Comparison of ENCODE assay signal across 1 cellular context in the genomic region with DNA sequence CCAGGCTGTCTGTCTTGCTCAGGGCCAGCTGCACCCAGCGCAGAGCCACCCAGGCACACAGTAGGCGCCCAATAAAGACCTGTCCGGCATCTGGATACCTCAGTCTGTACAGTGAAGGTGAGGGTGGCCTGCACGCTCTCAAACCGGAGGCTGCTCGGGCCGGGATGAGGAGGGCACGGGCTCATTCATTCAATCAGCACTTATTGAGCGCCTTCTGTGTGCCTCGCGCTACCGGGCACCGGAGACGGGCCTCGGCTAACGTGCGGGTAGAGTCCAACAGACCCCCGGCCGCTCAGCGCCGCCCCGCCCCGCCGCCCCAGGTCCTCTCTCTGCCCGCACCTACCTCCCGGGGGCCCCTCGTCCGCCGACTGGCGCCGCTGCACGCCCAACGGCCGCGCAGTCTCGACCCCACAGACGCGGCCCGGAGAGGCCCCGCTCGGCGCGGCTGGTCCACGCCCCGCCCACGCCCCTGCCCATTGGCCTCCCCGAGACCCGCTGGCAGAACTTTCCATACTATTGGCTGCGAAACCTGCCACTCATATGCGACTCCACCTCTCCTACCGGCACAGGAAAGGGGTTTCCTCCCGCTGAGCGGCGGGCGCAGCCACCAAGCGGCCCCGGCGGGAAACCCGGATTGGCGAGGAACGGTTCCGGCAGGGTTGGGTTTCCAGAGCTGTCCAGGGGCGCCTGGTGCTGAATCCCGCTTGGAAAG.
TF ChIP-seq lines count a peak whose summit lies in the region.

Gene SLC39A3, minus strand, starts transcription at position 416 of the 712 bp plus-strand sequence. CDS start 2,760 bp downstream, outside the sequence.

TF ChIP-seq in HepG2, 621 proteins besides CTCF, POLR2A, EP300 and RAD21 (continued from another document and continues in another):
- TF ChIP-seq, protein P1, sequence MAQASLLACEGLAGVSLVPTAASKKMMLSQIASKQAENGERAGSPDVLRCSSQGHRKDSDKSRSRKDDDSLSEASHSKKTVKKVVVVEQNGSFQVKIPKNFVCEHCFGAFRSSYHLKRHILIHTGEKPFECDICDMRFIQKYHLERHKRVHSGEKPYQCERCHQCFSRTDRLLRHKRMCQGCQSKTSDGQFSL (CRISPR knock-in tag; IDR thresholded peaks at IDR 0.05) = no peak
- TF ChIP-seq ZNF350 (CRISPR knock-in tag; IDR thresholded peaks at IDR 0.05; ENCODE audit: borderline replicate concordance, low read depth) (peak; percentile 88; the same call in 1 of the 2 replicates), SMARCE1 (IDR thresholded peaks at IDR 0.05; ENCODE audit: borderline replicate concordance) (no peak), E2F5 (CRISPR knock-in tag; conservative IDR thresholded peaks at IDR 0.05) (peak; percentile 87), ZFYVE20 (CRISPR knock-in tag; IDR thresholded peaks at IDR 0.05; ENCODE audit: borderline replicate concordance, low read depth) (no peak), PHB2 (IDR thresholded peaks at IDR 0.05; ENCODE audit: partially characterized antibody) (no peak), ZNF543 (CRISPR knock-in tag; IDR thresholded peaks at IDR 0.05) (peak; percentile 93), CCDC6 (CRISPR knock-in tag; IDR thresholded peaks at IDR 0.05) (peak; percentile 81; the same call in 1 of the 2 replicates), ZNF850 (CRISPR knock-in tag; conservative IDR thresholded peaks at IDR 0.05) (peak; percentile 85), BCL6 (CRISPR knock-in tag; IDR thresholded peaks at IDR 0.05) (peak; percentile 73), TBX2 (CRISPR knock-in tag; IDR thresholded peaks at IDR 0.05; ENCODE audit: borderline replicate concordance) (peak; percentile 83), ZNF576 (CRISPR knock-in tag; IDR thresholded peaks at IDR 0.05) (0 out of 2 replicates have a peak, but pooled peaks have one; percentile 26), ZNF563 (CRISPR knock-in tag; IDR thresholded peaks at IDR 0.05) (peak; percentile 99), DPF2 (CRISPR knock-in tag; IDR thresholded peaks at IDR 0.05; ENCODE audit: borderline replicate concordance, low read depth) (no peak), HDAC6 (IDR thresholded peaks at IDR 0.05; ENCODE audit: low read depth, low read length) (no peak), ZFP36 (IDR thresholded peaks at IDR 0.05; ENCODE audit: borderline replicate concordance, low read depth, low read length, partially characterized antibody) (no peak), KMT2A (CRISPR knock-in tag; IDR thresholded peaks at IDR 0.05) (peak; percentile 95), RAD51 (IDR thresholded peaks at IDR 0.05; ENCODE audit: borderline replicate concordance) (no peak), CENPT (CRISPR knock-in tag; IDR thresholded peaks at IDR 0.05; ENCODE audit: low read depth) (peak; percentile 89), KAT8 (CRISPR knock-in tag; IDR thresholded peaks at IDR 0.05) (peak; percentile 99), E2F2 (CRISPR knock-in tag; IDR thresholded peaks at IDR 0.05; ENCODE audit: borderline replicate concordance) (no peak; the same call in 1 of the 2 replicates), NKX3-1 (CRISPR knock-in tag; IDR thresholded peaks at IDR 0.05) (peak; percentile 98), ZSCAN20 (CRISPR knock-in tag; IDR thresholded peaks at IDR 0.05; ENCODE audit: borderline replicate concordance) (peak; percentile 70), AFF4 (CRISPR knock-in tag; IDR thresholded peaks at IDR 0.05) (peak; percentile 86; the same call in 1 of the 2 replicates), NCOA2 (CRISPR knock-in tag; IDR thresholded peaks at IDR 0.05) (peak; percentile 84), NFE2L2 (IDR thresholded peaks at IDR 0.05; ENCODE audit: low read length) (no peak), RXRB (CRISPR knock-in tag; IDR thresholded peaks at IDR 0.05; ENCODE audit: borderline replicate concordance) (peak; percentile 92), ZFY (CRISPR knock-in tag; IDR thresholded peaks at IDR 0.05) (peak; percentile 58), BHLHE40 (IDR thresholded peaks at IDR 0.05; ENCODE audit: low read length) (peak; percentile 7; the same call in 1 of the 2 replicates), ZNF326 (CRISPR knock-in tag; IDR thresholded peaks at IDR 0.05; ENCODE audit: borderline replicate concordance) (no peak), ZNF766 (CRISPR knock-in tag; IDR thresholded peaks at IDR 0.05; ENCODE audit: borderline replicate concordance) (peak; percentile 86; the same call in 1 of the 2 replicates), ARNT2 (CRISPR knock-in tag; IDR thresholded peaks at IDR 0.05; ENCODE audit: low read depth) (peak; percentile 97), SKI (IDR thresholded peaks at IDR 0.05; ENCODE audit: partially characterized antibody) (peak; percentile 93)
- TF ChIP-seq, protein P2, sequence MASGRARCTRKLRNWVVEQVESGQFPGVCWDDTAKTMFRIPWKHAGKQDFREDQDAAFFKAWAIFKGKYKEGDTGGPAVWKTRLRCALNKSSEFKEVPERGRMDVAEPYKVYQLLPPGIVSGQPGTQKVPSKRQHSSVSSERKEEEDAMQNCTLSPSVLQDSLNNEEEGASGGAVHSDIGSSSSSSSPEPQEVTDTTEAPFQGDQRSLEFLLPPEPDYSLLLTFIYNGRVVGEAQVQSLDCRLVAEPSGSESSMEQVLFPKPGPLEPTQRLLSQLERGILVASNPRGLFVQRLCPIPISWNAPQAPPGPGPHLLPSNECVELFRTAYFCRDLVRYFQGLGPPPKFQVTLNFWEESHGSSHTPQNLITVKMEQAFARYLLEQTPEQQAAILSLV (CRISPR knock-in tag; IDR thresholded peaks at IDR 0.05; ENCODE audit: borderline replicate concordance) = peak; percentile 98
- TF ChIP-seq, protein P3, sequence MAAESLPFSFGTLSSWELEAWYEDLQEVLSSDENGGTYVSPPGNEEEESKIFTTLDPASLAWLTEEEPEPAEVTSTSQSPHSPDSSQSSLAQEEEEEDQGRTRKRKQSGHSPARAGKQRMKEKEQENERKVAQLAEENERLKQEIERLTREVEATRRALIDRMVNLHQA (CRISPR knock-in tag; IDR thresholded peaks at IDR 0.05) = peak; percentile 56; the same call in 1 of the 2 replicates
- TF ChIP-seq, protein P4, sequence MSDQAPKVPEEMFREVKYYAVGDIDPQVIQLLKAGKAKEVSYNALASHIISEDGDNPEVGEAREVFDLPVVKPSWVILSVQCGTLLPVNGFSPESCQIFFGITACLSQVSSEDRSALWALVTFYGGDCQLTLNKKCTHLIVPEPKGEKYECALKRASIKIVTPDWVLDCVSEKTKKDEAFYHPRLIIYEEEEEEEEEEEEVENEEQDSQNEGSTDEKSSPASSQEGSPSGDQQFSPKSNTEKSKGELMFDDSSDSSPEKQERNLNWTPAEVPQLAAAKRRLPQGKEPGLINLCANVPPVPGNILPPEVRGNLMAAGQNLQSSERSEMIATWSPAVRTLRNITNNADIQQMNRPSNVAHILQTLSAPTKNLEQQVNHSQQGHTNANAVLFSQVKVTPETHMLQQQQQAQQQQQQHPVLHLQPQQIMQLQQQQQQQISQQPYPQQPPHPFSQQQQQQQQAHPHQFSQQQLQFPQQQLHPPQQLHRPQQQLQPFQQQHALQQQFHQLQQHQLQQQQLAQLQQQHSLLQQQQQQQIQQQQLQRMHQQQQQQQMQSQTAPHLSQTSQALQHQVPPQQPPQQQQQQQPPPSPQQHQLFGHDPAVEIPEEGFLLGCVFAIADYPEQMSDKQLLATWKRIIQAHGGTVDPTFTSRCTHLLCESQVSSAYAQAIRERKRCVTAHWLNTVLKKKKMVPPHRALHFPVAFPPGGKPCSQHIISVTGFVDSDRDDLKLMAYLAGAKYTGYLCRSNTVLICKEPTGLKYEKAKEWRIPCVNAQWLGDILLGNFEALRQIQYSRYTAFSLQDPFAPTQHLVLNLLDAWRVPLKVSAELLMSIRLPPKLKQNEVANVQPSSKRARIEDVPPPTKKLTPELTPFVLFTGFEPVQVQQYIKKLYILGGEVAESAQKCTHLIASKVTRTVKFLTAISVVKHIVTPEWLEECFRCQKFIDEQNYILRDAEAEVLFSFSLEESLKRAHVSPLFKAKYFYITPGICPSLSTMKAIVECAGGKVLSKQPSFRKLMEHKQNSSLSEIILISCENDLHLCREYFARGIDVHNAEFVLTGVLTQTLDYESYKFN (CRISPR knock-in tag; conservative IDR thresholded peaks at IDR 0.05) = peak; percentile 50
- TF ChIP-seq, protein P5, sequence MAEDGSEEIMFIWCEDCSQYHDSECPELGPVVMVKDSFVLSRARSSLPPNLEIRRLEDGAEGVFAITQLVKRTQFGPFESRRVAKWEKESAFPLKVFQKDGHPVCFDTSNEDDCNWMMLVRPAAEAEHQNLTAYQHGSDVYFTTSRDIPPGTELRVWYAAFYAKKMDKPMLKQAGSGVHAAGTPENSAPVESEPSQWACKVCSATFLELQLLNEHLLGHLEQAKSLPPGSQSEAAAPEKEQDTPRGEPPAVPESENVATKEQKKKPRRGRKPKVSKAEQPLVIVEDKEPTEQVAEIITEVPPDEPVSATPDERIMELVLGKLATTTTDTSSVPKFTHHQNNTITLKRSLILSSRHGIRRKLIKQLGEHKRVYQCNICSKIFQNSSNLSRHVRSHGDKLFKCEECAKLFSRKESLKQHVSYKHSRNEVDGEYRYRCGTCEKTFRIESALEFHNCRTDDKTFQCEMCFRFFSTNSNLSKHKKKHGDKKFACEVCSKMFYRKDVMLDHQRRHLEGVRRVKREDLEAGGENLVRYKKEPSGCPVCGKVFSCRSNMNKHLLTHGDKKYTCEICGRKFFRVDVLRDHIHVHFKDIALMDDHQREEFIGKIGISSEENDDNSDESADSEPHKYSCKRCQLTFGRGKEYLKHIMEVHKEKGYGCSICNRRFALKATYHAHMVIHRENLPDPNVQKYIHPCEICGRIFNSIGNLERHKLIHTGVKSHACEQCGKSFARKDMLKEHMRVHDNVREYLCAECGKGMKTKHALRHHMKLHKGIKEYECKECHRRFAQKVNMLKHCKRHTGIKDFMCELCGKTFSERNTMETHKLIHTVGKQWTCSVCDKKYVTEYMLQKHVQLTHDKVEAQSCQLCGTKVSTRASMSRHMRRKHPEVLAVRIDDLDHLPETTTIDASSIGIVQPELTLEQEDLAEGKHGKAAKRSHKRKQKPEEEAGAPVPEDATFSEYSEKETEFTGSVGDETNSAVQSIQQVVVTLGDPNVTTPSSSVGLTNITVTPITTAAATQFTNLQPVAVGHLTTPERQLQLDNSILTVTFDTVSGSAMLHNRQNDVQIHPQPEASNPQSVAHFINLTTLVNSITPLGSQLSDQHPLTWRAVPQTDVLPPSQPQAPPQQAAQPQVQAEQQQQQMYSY (CRISPR knock-in tag; IDR thresholded peaks at IDR 0.05) = peak; percentile 58; the same call in 1 of the 2 replicates
- TF ChIP-seq, protein P6, sequence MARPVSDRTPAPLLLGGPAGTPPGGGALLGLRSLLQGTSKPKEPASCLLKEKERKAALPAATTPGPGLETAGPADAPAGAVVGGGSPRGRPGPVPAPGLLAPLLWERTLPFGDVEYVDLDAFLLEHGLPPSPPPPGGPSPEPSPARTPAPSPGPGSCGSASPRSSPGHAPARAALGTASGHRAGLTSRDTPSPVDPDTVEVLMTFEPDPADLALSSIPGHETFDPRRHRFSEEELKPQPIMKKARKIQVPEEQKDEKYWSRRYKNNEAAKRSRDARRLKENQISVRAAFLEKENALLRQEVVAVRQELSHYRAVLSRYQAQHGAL (CRISPR knock-in tag; IDR thresholded peaks at IDR 0.05; ENCODE audit: not compliant biosample characterization) = peak; percentile 47
- TF ChIP-seq, protein P7, sequence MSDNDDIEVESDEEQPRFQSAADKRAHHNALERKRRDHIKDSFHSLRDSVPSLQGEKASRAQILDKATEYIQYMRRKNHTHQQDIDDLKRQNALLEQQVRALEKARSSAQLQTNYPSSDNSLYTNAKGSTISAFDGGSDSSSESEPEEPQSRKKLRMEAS (IDR thresholded peaks at IDR 0.05) = peak; percentile 82
- TF ChIP-seq, protein P8, sequence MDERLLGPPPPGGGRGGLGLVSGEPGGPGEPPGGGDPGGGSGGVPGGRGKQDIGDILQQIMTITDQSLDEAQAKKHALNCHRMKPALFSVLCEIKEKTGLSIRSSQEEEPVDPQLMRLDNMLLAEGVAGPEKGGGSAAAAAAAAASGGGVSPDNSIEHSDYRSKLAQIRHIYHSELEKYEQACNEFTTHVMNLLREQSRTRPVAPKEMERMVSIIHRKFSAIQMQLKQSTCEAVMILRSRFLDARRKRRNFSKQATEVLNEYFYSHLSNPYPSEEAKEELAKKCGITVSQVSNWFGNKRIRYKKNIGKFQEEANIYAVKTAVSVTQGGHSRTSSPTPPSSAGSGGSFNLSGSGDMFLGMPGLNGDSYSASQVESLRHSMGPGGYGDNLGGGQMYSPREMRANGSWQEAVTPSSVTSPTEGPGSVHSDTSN (CRISPR knock-in tag; IDR thresholded peaks at IDR 0.05) = peak; percentile 95
